In the genomic region with DNA sequence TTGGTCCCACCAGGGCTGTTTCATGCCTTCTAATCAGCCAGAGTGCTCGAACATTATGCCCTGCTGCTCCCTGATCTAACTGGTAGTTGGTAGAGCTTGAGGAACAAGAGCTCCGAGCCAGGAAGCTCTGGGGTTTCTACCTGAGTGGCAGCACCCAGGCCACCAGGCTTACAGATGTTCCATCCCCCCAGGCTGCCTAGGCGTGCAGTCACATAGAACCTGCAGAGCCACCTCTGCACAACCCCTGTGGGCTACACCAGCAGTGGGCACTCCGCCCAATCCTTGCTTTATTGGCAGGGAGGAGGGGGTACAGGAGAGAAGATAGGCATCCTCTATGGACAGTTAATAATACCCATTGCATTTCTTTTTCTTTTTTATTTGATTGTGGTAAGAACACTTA, we compare ENCODE assay signal across 8 cellular contexts.
DNase-seq lines count a peak whose midpoint lies in the region; ATAC-seq and TF ChIP-seq lines count a peak whose summit lies in the region.

No MANE protein-coding gene starts in this region.

- no peak overlapping the region for H3K27ac Mint-ChIP-seq in activated naive CD4-positive, alpha-beta T cell treated with anti-CD3 and anti-CD28 coated beads, Interleukin-2, amount 50 U/mL, for 24 hours

- no peaks in the 10 kb centered on the region for H3K9me3 ChIP-seq in parathyroid adenoma (ENCODE audit: control insufficient read depth, low read length)

- no peaks in the 10 kb centered on the region for H3K27me3 ChIP-seq in parathyroid adenoma (ENCODE audit: control insufficient read depth, insufficient read depth, low read length)

- H3K4me3 ChIP-seq in parathyroid adenoma (ENCODE audit: low read depth, low read length) = no peak overlapping the region

- peak overlapping the region; percentile 30 for H3K27ac ChIP-seq in parathyroid adenoma

- ATAC-seq in GM18511 (IDR thresholded peaks at IDR 0.05; ENCODE audit: unreplicated experiment) (peak; percentile 75), HG02642 (IDR thresholded peaks at IDR 0.05; ENCODE audit: poor library complexity, unreplicated experiment) (peak; percentile 49)

- no peaks in the 10 kb centered on the region for H3K27me3 Mint-ChIP-seq in activated naive CD4-positive, alpha-beta T cell treated with anti-CD3 and anti-CD28 coated beads, Interleukin-2, amount 50 U/mL, for 24 hours

- no peaks in the 10 kb centered on the region for H3K9me3 Mint-ChIP-seq in activated naive CD4-positive, alpha-beta T cell treated with anti-CD3 and anti-CD28 coated beads, Interleukin-2, amount 50 U/mL, for 24 hours

- DNase-seq in NCI-H1436 treated with DMSO at 0.1 percent for 48 hours (lab: John Stamatoyannopoulos, UW) (no peak), NCI-H2227 (lab: John Stamatoyannopoulos, UW; ENCODE audit: unreplicated experiment) (no peak), NCI-H2029 (lab: John Stamatoyannopoulos, UW) (no peak), NAMALWA (ENCODE audit: low spot score) (no peak)

- no peaks in the 10 kb centered on the region for H3K36me3 ChIP-seq in parathyroid adenoma (ENCODE audit: control insufficient read depth, insufficient read depth, low read length)

- no peak overlapping the region for H3K9ac ChIP-seq in parathyroid adenoma

- H2AFZ ChIP-seq in parathyroid adenoma = no peak overlapping the region

- no peaks in the 10 kb centered on the region for H3K79me2 ChIP-seq in parathyroid adenoma

- peaks cover 31% of the 10 kb centered on the region for H3K4me1 Mint-ChIP-seq in activated naive CD4-positive, alpha-beta T cell treated with anti-CD3 and anti-CD28 coated beads, Interleukin-2, amount 50 U/mL, for 24 hours

- no peaks in the 10 kb centered on the region for H3K4me1 ChIP-seq in parathyroid adenoma

- H3K4me2 ChIP-seq in parathyroid adenoma (ENCODE audit: low read length) = no peak overlapping the region

- peak overlapping the region; percentile 74 for H3K4me3 Mint-ChIP-seq in activated naive CD4-positive, alpha-beta T cell treated with anti-CD3 and anti-CD28 coated beads, Interleukin-2, amount 50 U/mL, for 24 hours

- peaks cover 9% of the 10 kb centered on the region for H3K36me3 Mint-ChIP-seq in activated naive CD4-positive, alpha-beta T cell treated with anti-CD3 and anti-CD28 coated beads, Interleukin-2, amount 50 U/mL, for 24 hours

- no peak for TF ChIP-seq CTCF in parathyroid adenoma (IDR thresholded peaks at IDR 0.05)
